2 cellular contexts compared by ENCODE assay signal in the genomic region with DNA sequence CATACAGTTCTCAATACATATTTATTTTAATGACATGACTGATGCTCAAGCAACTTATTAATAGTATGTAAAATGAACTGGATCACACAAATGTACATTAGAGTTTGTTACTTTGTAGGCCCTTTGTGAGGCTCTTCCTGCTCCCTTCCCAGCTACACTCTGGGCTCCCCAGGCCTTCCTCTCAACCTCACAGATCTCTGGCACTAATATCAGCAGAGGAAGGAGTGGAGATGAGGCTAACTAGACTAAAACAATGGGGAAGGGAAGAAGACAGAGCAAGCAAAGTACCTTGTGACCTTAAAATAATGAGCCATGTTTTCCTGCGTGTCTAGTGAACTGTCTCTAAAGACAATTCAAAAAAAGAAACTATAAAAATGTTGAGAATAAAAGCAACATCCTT.
TF ChIP-seq lines count a peak whose summit lies in the region.

No MANE protein-coding gene starts in this region.

TF ChIP-seq in HEK293, 187 proteins besides CTCF, POLR2A, EP300 and RAD21 (continued from another document):
- TF ChIP-seq, protein P1, sequence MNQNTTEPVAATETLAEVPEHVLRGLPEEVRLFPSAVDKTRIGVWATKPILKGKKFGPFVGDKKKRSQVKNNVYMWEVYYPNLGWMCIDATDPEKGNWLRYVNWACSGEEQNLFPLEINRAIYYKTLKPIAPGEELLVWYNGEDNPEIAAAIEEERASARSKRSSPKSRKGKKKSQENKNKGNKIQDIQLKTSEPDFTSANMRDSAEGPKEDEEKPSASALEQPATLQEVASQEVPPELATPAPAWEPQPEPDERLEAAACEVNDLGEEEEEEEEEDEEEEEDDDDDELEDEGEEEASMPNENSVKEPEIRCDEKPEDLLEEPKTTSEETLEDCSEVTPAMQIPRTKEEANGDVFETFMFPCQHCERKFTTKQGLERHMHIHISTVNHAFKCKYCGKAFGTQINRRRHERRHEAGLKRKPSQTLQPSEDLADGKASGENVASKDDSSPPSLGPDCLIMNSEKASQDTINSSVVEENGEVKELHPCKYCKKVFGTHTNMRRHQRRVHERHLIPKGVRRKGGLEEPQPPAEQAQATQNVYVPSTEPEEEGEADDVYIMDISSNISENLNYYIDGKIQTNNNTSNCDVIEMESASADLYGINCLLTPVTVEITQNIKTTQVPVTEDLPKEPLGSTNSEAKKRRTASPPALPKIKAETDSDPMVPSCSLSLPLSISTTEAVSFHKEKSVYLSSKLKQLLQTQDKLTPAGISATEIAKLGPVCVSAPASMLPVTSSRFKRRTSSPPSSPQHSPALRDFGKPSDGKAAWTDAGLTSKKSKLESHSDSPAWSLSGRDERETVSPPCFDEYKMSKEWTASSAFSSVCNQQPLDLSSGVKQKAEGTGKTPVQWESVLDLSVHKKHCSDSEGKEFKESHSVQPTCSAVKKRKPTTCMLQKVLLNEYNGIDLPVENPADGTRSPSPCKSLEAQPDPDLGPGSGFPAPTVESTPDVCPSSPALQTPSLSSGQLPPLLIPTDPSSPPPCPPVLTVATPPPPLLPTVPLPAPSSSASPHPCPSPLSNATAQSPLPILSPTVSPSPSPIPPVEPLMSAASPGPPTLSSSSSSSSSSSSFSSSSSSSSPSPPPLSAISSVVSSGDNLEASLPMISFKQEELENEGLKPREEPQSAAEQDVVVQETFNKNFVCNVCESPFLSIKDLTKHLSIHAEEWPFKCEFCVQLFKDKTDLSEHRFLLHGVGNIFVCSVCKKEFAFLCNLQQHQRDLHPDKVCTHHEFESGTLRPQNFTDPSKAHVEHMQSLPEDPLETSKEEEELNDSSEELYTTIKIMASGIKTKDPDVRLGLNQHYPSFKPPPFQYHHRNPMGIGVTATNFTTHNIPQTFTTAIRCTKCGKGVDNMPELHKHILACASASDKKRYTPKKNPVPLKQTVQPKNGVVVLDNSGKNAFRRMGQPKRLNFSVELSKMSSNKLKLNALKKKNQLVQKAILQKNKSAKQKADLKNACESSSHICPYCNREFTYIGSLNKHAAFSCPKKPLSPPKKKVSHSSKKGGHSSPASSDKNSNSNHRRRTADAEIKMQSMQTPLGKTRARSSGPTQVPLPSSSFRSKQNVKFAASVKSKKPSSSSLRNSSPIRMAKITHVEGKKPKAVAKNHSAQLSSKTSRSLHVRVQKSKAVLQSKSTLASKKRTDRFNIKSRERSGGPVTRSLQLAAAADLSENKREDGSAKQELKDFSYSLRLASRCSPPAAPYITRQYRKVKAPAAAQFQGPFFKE (tag by site-specific recombination; IDR thresholded peaks at IDR 0.05; ENCODE audit: borderline replicate concordance) = no peak
- TF ChIP-seq ZBTB10 (tag by site-specific recombination; IDR thresholded peaks at IDR 0.05) (no peak), ZNF423 (tag by site-specific recombination; IDR thresholded peaks at IDR 0.05) (no peak), ZNF645 (tag by site-specific recombination; IDR thresholded peaks at IDR 0.05) (no peak), HOXA7 (CRISPR knock-in tag; IDR thresholded peaks at IDR 0.05; ENCODE audit: borderline replicate concordance) (no peak), ZBTB6 (tag by site-specific recombination; IDR thresholded peaks at IDR 0.05) (no peak), ZNF600 (tag by site-specific recombination; IDR thresholded peaks at IDR 0.05) (no peak)
TF ChIP-seq in HEK293: peak in this region for 0.

TF ChIP-seq in GM23338, 12 proteins besides CTCF, POLR2A, EP300 and RAD21 (continued from another document):
- TF ChIP-seq ZNF462 (CRISPR knock-in tag; IDR thresholded peaks at IDR 0.05) (no peak), REST (IDR thresholded peaks at IDR 0.05; ENCODE audit: unreplicated experiment) (no peak), JUNB (IDR thresholded peaks at IDR 0.05; ENCODE audit: unreplicated experiment) (no peak), ZNF331 (CRISPR knock-in tag; IDR thresholded peaks at IDR 0.05; ENCODE audit: low read depth) (no peak), EZH2phosphoT487 (IDR thresholded peaks at IDR 0.05; ENCODE audit: unreplicated experiment) (no peak), EZH2 (IDR thresholded peaks at IDR 0.05; ENCODE audit: low read depth, unreplicated experiment) (no peak)
TF ChIP-seq in GM23338: peak in this region for 0.
